Comparison of ENCODE assay signal across 15 cellular contexts in the genomic region with DNA sequence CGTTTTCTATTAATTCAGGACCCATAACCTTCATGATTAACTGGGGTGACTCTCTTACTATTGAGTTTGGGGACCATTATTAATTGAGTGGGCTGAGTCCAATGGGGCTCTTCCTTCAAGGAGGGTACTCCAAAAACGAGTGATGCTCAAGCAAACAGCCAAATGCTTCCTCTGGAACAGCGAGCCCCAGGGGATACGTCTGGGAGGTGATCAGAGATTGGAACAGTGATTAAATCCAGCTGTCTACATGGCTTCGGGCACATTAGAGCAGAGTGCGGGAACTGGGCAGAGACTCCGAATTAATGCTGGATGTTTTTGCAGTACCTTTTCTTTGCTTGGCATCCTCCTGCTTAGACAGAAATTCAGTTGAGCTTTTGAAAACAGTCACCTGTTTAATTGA.
"Had no signal": no experiment of that assay in that cellular context is flagged by ENCODE, and none has a peak within 500 bp of the region (broad histone marks: within the 10 kb centered on the region; RNA-seq: fewer than 3 reads in every experiment).

No MANE protein-coding gene starts in this region.

- H3K27ac Mint-ChIP-seq: activated naive CD4-positive, alpha-beta T cell treated with anti-CD3 and anti-CD28 coated beads for 36 hours; endodermal cell; nephron had no signal

- H3K27me3 Mint-ChIP-seq: stimulated activated memory B cell treated with anti-CD40 and anti-IgM and Interleukin-4, amounts not matched to agents 10 μg/mL and 1 μg/mL and 100 μg/mL, for 72 hours had no signal

- H3K4me1 Mint-ChIP-seq: endodermal cell, nephron had no signal

- H3K9me3 Mint-ChIP-seq: activated naive CD4-positive, alpha-beta T cell treated with anti-CD3 and anti-CD28 coated beads for 36 hours; endodermal cell; nephron; stimulated activated memory B cell treated with anti-CD40 and anti-IgM and Interleukin-4, amounts not matched to agents 10 μg/mL and 1 μg/mL and 100 μg/mL, for 72 hours had no signal

- DNase-seq: activated CD4-positive, alpha-beta T cell treated with anti-CD3 and anti-CD28 coated beads, Interleukin-2, amount 50 U/mL, for 1 hour; activated naive CD4-positive, alpha-beta T cell treated with anti-CD3 and anti-CD28 coated beads for 36 hours; activated T-cell treated with anti-CD3 and anti-CD28 coated beads for 4 hours; body of pancreas; caudate nucleus; dorsolateral prefrontal cortex; endodermal cell; foreskin fibroblast; hippocampal formation; sigmoid colon; stimulated activated CD4-positive, alpha-beta T cell treated with anti-CD3 and anti-CD28 coated beads, Interleukin-4, amount 100 ng/mL, for 24 hours; T1000; upper lobe of right lung had no signal

- H3K4me3 Mint-ChIP-seq: activated naive CD4-positive, alpha-beta T cell treated with anti-CD3 and anti-CD28 coated beads for 36 hours; endodermal cell; nephron; stimulated activated memory B cell treated with anti-CD40 and anti-IgM and Interleukin-4, amounts not matched to agents 10 μg/mL and 1 μg/mL and 100 μg/mL, for 72 hours had no signal

- ATAC-seq: body of pancreas; stimulated activated memory B cell treated with anti-CD40 and anti-IgM and Interleukin-4, amounts not matched to agents 10 μg/mL and 1 μg/mL and 100 μg/mL, for 72 hours; upper lobe of right lung had no signal
